ENCODE assay signal across 26 cellular contexts in the genomic region with DNA sequence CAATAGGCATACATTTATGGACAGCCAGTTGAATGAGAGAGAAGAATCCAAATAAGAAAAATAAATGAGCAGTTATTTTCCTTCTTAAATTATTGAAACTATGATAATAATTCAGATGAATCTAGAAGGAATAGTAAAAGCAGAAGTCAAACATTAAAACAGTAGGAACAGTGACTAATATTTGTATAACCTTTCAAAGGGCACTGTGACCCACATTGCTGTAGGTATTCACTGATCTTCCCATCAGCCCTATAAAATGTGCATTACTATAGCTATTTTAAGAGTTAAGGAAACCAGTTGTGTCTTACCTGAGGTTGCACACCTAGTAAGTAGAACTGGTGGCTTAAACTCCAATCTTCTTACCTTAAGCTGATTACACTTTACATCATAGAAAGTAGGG.
DNase-seq lines count a peak whose midpoint lies in the region; ATAC-seq, FAIRE-seq and TF ChIP-seq lines count a peak whose summit lies in the region.
"Had no signal": no experiment of that assay in that cellular context is flagged by ENCODE, and none has a peak within 500 bp of the region (broad histone marks: within the 10 kb centered on the region; RNA-seq: fewer than 3 reads in every experiment).

No MANE protein-coding gene starts in this region.

- H3K4me3 ChIP-seq in NB4 (ENCODE audit: low read depth, low read length) (no peak overlapping the region), spleen (no peak overlapping the region)
- H3K4me3 ChIP-seq: prostate gland, sigmoid colon, uterus had no signal

- TF ChIP-seq POLR2A in GM12891 (IDR thresholded peaks at IDR 0.05; ENCODE audit: low read depth, low read length), result no peak
- TF ChIP-seq POLR2A in NB4 (IDR thresholded peaks at IDR 0.05; ENCODE audit: extremely low read depth, insufficient read length), result no peak
- no peak for TF ChIP-seq POLR2A in spleen (IDR thresholded peaks at IDR 0.05)

- no peak overlapping the region for H3K27ac ChIP-seq in spleen
- H3K27ac ChIP-seq: epithelial cell of prostate, prostate gland, sigmoid colon, uterus had no signal

- intact Hi-C loops in left colon (cut with DNase I, micrococcal nuclease) (no loop called here), spleen (cut with DNase I; ENCODE audit: low total_unique reads) (no loop called here)

- peaks cover 0 to 7% (median 0%) of the 10 kb centered on the region in 6 donors for H3K36me3 ChIP-seq in spleen
- H3K36me3 ChIP-seq: prostate gland, uterus had no signal

- DNase-seq in NCI-H82 (lab: John Stamatoyannopoulos, UW), result peak; percentile 20
- DNase-seq in NCI-H82 treated with DMSO at 0.1 percent for 48 hours (lab: John Stamatoyannopoulos, UW; ENCODE audit: unreplicated experiment), result no peak
- no peak for DNase-seq in GM12891 (ENCODE audit: insufficient read length, low spot score)
- peak; percentile 32 for DNase-seq in NB4 (ENCODE audit: low read depth)
- DNase-seq in left colon, result no peak
- DNase-seq in spleen, result no peak
- DNase-seq: 8988T; activated CD8-positive, alpha-beta memory T cell treated with anti-CD3 and anti-CD28 coated beads, Interleukin-2, amount 50 U/mL, for 4 hours; anterior cingulate cortex; DMS153; naive thymus-derived CD4-positive, alpha-beta T cell; NCI-H1092 treated with DMSO at 0.1 percent for 48 hours; NCI-H2029; NCI-H524 treated with DMSO at 0.1 percent for 48 hours; Right ventricle myocardium superior; sigmoid colon; stimulated activated CD4-positive, alpha-beta T cell treated with anti-CD3 and anti-CD28 coated beads, Interleukin-4, amount 100 ng/mL, for 4 hours; stimulated activated naive CD4-positive, alpha-beta T cell treated with Interleukin-2 at 50 U/mL for 16 hours; uterus had no signal

- FAIRE-seq in GM12891 (lab: Jason Lieb, UNC), result no peak
- FAIRE-seq: bronchial epithelial cell, H1, keratinocyte had no signal

- H3K27me3 ChIP-seq in spleen (replicated peaks in 1 of 7), result no peaks in the 10 kb centered on the region
- H3K27me3 ChIP-seq: sigmoid colon, uterus had no signal

- TF ChIP-seq CTCF in NB4 (IDR thresholded peaks at IDR 0.05; ENCODE audit: low read depth, low read length) (no peak), spleen (IDR thresholded peaks at IDR 0.05 in 8 of 11, conservative IDR thresholded peaks at IDR 0.05 in 3 of 11) (no peak)

- H3K9me3 ChIP-seq in spleen, result no peaks in the 10 kb centered on the region
- H3K9me3 ChIP-seq: prostate gland, sigmoid colon, uterus had no signal

- H3K4me1 ChIP-seq in spleen, result peaks cover 12 to 52% (median 39%) of the 10 kb centered on the region in 6 donors
- H3K4me1 ChIP-seq: prostate gland had no signal

- ATAC-seq in left colon (peak; percentile 65), SK-N-SH treated with all-trans-retinoic acid at 6 μM for 48 hours (no peak), GM18498 (IDR thresholded peaks at IDR 0.05; ENCODE audit: unreplicated experiment) (no peak)
- ATAC-seq: naive thymus-derived CD4-positive, alpha-beta T cell had no signal

TF ChIP-seq in GM12891, 5 proteins besides CTCF, POLR2A, EP300 and RAD21:
- no peak for TF ChIP-seq TAF1 (IDR thresholded peaks at IDR 0.05; ENCODE audit: low read depth, low read length)
- TF ChIP-seq POU2F2 (IDR thresholded peaks at IDR 0.05; ENCODE audit: low read depth, low read length), result no peak
- TF ChIP-seq SPI1 (IDR thresholded peaks at IDR 0.05; ENCODE audit: low read depth, low read length), result peak; percentile 67
- TF ChIP-seq POLR2AphosphoS5 (IDR thresholded peaks at IDR 0.05; ENCODE audit: low read depth, low read length), result no peak
- no peak for TF ChIP-seq PAX5 (IDR thresholded peaks at IDR 0.05; ENCODE audit: insufficient read depth, low read length, severe bottlenecking)

TF ChIP-seq in SK-N-SH treated with all-trans-retinoic acid at 6 μM for 48 hours, 23 proteins besides CTCF, POLR2A, EP300 and RAD21:
- TF ChIP-seq RARB (CRISPR knock-in tag; IDR thresholded peaks at IDR 0.05) (no peak), ZNF8 (CRISPR knock-in tag; IDR thresholded peaks at IDR 0.05) (no peak), BACH2 (CRISPR knock-in tag; IDR thresholded peaks at IDR 0.05; ENCODE audit: borderline replicate concordance) (no peak), TCF4 (CRISPR knock-in tag; IDR thresholded peaks at IDR 0.05; ENCODE audit: borderline replicate concordance) (no peak), ZNF70 (CRISPR knock-in tag; IDR thresholded peaks at IDR 0.05) (no peak), GLIS3 (CRISPR knock-in tag; IDR thresholded peaks at IDR 0.05) (no peak), ZNF565 (CRISPR knock-in tag; conservative IDR thresholded peaks at IDR 0.05; ENCODE audit: low read depth) (no peak), TOX (CRISPR knock-in tag; IDR thresholded peaks at IDR 0.05; ENCODE audit: borderline replicate concordance) (no peak), ZFP3 (CRISPR knock-in tag; IDR thresholded peaks at IDR 0.05) (no peak), CSDC2 (CRISPR knock-in tag; IDR thresholded peaks at IDR 0.05) (no peak), OSR1 (CRISPR knock-in tag; IDR thresholded peaks at IDR 0.05) (no peak), ZFP30 (CRISPR knock-in tag; IDR thresholded peaks at IDR 0.05) (no peak), PPARA (CRISPR knock-in tag; IDR thresholded peaks at IDR 0.05; ENCODE audit: borderline replicate concordance) (no peak), ARNTL (CRISPR knock-in tag; IDR thresholded peaks at IDR 0.05; ENCODE audit: borderline replicate concordance, low read depth) (no peak)
- TF ChIP-seq, protein P1, sequence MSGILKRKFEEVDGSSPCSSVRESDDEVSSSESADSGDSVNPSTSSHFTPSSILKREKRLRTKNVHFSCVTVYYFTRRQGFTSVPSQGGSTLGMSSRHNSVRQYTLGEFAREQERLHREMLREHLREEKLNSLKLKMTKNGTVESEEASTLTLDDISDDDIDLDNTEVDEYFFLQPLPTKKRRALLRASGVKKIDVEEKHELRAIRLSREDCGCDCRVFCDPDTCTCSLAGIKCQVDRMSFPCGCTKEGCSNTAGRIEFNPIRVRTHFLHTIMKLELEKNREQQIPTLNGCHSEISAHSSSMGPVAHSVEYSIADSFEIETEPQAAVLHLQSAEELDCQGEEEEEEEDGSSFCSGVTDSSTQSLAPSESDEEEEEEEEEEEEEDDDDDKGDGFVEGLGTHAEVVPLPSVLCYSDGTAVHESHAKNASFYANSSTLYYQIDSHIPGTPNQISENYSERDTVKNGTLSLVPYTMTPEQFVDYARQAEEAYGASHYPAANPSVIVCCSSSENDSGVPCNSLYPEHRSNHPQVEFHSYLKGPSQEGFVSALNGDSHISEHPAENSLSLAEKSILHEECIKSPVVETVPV (CRISPR knock-in tag; IDR thresholded peaks at IDR 0.05), result no peak
- TF ChIP-seq, protein P2, sequence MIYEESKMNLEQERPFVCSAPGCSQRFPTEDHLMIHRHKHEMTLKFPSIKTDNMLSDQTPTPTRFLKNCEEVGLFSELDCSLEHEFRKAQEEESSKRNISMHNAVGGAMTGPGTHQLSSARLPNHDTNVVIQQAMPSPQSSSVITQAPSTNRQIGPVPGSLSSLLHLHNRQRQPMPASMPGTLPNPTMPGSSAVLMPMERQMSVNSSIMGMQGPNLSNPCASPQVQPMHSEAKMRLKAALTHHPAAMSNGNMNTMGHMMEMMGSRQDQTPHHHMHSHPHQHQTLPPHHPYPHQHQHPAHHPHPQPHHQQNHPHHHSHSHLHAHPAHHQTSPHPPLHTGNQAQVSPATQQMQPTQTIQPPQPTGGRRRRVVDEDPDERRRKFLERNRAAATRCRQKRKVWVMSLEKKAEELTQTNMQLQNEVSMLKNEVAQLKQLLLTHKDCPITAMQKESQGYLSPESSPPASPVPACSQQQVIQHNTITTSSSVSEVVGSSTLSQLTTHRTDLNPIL (CRISPR knock-in tag; IDR thresholded peaks at IDR 0.05; ENCODE audit: low read depth), result no peak
TF ChIP-seq in SK-N-SH treated with all-trans-retinoic acid at 6 μM for 48 hours: peak in this region for 0.

Comparison
In these comparisons a context has a peak if more than half of its experiments do, and no peak if none do; other contexts are left out.
1. DNase-seq: peak in NCI-H82 (single experiment) and NB4 (single experiment); none in NCI-H82 treated with DMSO at 0.1 percent for 48 hours (single experiment), GM12891 (single experiment), left colon (0 of 2) and spleen (single experiment).